ENCODE assay signal across 2 cellular contexts in the genomic region with DNA sequence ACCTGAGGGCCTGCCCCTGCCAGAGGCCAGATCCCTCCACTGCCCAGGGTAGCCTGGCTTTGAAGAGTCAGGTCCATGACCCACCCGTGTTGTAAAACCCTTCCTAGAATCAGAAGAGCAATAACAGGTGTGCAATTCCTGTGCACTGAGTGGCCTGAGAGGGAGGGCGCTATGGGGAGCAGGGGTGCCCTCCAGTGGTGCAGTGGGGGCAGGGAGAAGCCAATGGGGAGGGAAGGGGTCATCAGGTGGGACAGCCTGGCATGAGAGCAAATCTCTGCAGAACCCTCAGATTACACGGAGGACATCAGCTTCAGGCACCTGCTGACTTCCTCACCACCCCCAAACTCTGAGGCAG.
TF ChIP-seq lines count a peak whose summit lies in the region.

No MANE protein-coding gene starts in this region.

TF ChIP-seq in GM12878, 131 proteins besides CTCF, POLR2A, EP300 and RAD21:
- no peak for TF ChIP-seq EED (IDR thresholded peaks at IDR 0.05; ENCODE audit: low read depth)
- TF ChIP-seq, protein P1, sequence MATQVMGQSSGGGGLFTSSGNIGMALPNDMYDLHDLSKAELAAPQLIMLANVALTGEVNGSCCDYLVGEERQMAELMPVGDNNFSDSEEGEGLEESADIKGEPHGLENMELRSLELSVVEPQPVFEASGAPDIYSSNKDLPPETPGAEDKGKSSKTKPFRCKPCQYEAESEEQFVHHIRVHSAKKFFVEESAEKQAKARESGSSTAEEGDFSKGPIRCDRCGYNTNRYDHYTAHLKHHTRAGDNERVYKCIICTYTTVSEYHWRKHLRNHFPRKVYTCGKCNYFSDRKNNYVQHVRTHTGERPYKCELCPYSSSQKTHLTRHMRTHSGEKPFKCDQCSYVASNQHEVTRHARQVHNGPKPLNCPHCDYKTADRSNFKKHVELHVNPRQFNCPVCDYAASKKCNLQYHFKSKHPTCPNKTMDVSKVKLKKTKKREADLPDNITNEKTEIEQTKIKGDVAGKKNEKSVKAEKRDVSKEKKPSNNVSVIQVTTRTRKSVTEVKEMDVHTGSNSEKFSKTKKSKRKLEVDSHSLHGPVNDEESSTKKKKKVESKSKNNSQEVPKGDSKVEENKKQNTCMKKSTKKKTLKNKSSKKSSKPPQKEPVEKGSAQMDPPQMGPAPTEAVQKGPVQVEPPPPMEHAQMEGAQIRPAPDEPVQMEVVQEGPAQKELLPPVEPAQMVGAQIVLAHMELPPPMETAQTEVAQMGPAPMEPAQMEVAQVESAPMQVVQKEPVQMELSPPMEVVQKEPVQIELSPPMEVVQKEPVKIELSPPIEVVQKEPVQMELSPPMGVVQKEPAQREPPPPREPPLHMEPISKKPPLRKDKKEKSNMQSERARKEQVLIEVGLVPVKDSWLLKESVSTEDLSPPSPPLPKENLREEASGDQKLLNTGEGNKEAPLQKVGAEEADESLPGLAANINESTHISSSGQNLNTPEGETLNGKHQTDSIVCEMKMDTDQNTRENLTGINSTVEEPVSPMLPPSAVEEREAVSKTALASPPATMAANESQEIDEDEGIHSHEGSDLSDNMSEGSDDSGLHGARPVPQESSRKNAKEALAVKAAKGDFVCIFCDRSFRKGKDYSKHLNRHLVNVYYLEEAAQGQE (IDR thresholded peaks at IDR 0.05; ENCODE audit: low read depth, low read length) = no peak
- TF ChIP-seq, protein P2, sequence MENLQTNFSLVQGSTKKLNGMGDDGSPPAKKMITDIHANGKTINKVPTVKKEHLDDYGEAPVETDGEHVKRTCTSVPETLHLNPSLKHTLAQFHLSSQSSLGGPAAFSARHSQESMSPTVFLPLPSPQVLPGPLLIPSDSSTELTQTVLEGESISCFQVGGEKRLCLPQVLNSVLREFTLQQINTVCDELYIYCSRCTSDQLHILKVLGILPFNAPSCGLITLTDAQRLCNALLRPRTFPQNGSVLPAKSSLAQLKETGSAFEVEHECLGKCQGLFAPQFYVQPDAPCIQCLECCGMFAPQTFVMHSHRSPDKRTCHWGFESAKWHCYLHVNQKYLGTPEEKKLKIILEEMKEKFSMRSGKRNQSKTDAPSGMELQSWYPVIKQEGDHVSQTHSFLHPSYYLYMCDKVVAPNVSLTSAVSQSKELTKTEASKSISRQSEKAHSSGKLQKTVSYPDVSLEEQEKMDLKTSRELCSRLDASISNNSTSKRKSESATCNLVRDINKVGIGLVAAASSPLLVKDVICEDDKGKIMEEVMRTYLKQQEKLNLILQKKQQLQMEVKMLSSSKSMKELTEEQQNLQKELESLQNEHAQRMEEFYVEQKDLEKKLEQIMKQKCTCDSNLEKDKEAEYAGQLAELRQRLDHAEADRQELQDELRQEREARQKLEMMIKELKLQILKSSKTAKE (IDR thresholded peaks at IDR 0.05; ENCODE audit: low read depth, poor library complexity, severe bottlenecking) = no peak
- TF ChIP-seq IRF4 (IDR thresholded peaks at IDR 0.05; ENCODE audit: low read depth, low read length) = no peak
- TF ChIP-seq SMC3 (IDR thresholded peaks at IDR 0.05; ENCODE audit: borderline replicate concordance, low read length) = peak; percentile 12; the same call in 1 of the 2 replicates

TF ChIP-seq in HepG2, 621 proteins besides CTCF, POLR2A, EP300 and RAD21:
- TF ChIP-seq MTF1 (CRISPR knock-in tag; IDR thresholded peaks at IDR 0.05) (no peak), ZNF674 (CRISPR knock-in tag; IDR thresholded peaks at IDR 0.05; ENCODE audit: low read depth) (no peak), STAG1 (CRISPR knock-in tag; IDR thresholded peaks at IDR 0.05) (peak; percentile 84), FOXM1 (CRISPR knock-in tag; IDR thresholded peaks at IDR 0.05) (no peak), SMC3 (IDR thresholded peaks at IDR 0.05; ENCODE audit: low read length) (peak; percentile 13; the same call in 1 of the 2 replicates)
TF ChIP-seq in HepG2: peak in this region for 2.
